1 cellular context compared by ENCODE assay signal in genomic region chr1:95168638-95169411, GRCh38.
TF ChIP-seq lines count a peak whose summit lies in the region.

No MANE protein-coding gene starts in this region.

TF ChIP-seq in WTC11, 78 proteins besides CTCF, POLR2A, EP300 and RAD21:
- TF ChIP-seq, protein P1, sequence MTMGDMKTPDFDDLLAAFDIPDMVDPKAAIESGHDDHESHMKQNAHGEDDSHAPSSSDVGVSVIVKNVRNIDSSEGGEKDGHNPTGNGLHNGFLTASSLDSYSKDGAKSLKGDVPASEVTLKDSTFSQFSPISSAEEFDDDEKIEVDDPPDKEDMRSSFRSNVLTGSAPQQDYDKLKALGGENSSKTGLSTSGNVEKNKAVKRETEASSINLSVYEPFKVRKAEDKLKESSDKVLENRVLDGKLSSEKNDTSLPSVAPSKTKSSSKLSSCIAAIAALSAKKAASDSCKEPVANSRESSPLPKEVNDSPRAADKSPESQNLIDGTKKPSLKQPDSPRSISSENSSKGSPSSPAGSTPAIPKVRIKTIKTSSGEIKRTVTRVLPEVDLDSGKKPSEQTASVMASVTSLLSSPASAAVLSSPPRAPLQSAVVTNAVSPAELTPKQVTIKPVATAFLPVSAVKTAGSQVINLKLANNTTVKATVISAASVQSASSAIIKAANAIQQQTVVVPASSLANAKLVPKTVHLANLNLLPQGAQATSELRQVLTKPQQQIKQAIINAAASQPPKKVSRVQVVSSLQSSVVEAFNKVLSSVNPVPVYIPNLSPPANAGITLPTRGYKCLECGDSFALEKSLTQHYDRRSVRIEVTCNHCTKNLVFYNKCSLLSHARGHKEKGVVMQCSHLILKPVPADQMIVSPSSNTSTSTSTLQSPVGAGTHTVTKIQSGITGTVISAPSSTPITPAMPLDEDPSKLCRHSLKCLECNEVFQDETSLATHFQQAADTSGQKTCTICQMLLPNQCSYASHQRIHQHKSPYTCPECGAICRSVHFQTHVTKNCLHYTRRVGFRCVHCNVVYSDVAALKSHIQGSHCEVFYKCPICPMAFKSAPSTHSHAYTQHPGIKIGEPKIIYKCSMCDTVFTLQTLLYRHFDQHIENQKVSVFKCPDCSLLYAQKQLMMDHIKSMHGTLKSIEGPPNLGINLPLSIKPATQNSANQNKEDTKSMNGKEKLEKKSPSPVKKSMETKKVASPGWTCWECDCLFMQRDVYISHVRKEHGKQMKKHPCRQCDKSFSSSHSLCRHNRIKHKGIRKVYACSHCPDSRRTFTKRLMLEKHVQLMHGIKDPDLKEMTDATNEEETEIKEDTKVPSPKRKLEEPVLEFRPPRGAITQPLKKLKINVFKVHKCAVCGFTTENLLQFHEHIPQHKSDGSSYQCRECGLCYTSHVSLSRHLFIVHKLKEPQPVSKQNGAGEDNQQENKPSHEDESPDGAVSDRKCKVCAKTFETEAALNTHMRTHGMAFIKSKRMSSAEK (CRISPR knock-in tag; IDR thresholded peaks at IDR 0.05; ENCODE audit: borderline replicate concordance): no peak
- TF ChIP-seq ATF6 (CRISPR knock-in tag; IDR thresholded peaks at IDR 0.05): no peak
- no peak for TF ChIP-seq ZNF423 (CRISPR knock-in tag; IDR thresholded peaks at IDR 0.05)
- TF ChIP-seq NR2C2 (CRISPR knock-in tag; IDR thresholded peaks at IDR 0.05): no peak
- no peak for TF ChIP-seq ZSCAN18 (CRISPR knock-in tag; IDR thresholded peaks at IDR 0.05)
- no peak for TF ChIP-seq FOXP4 (CRISPR knock-in tag; IDR thresholded peaks at IDR 0.05)
- TF ChIP-seq, protein P2, sequence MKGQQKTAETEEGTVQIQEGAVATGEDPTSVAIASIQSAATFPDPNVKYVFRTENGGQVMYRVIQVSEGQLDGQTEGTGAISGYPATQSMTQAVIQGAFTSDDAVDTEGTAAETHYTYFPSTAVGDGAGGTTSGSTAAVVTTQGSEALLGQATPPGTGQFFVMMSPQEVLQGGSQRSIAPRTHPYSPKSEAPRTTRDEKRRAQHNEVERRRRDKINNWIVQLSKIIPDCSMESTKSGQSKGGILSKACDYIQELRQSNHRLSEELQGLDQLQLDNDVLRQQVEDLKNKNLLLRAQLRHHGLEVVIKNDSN (CRISPR knock-in tag; IDR thresholded peaks at IDR 0.05): no peak
